ENCODE assay signal across 24 cellular contexts in genomic region chr19:4521170-4521887, GRCh38. TPM values are rescaled to one million over a fixed set of nuclear protein-coding genes. Genes with fewer than 3 reads are reported as not detected.
A peak's percentile ranks its signal among the peaks of the same experiment; 100 is the strongest.
DNase-seq lines count a peak whose midpoint lies in the region.
"Had no signal": no experiment of that assay in that cellular context is flagged by ENCODE, and none has a peak within 500 bp of the region (broad histone marks: within the 10 kb centered on the region; RNA-seq: fewer than 3 reads in every experiment).

No MANE protein-coding gene starts in this region.

- no peaks in the 10 kb centered on the region for H3K36me3 Mint-ChIP-seq in activated naive CD4-positive, alpha-beta T cell treated with anti-CD3 and anti-CD28 coated beads, Interleukin-2, amount 50 U/mL, for 24 hours
- no peaks in the 10 kb centered on the region for H3K36me3 Mint-ChIP-seq in activated naive CD4-positive, alpha-beta T cell treated with anti-CD3 and anti-CD28 coated beads for 36 hours (ENCODE audit: low read depth)
- H3K36me3 Mint-ChIP-seq: activated CD8-positive, alpha-beta memory T cell treated with anti-CD3 and anti-CD28 coated beads, Interleukin-2, amount 10 ng/mL, durations not matched to agents 7 days and 5 days had no signal

- no peak for DNase-seq in activated naive CD4-positive, alpha-beta T cell treated with anti-CD3 and anti-CD28 coated beads for 36 hours
- DNase-seq in RPMI7951 (ENCODE audit: low read depth), result peak; percentile 78
- DNase-seq in kidney tubule cell (ENCODE audit: low spot score), result peak; percentile 12
- DNase-seq in C1 segment of cervical spinal cord (lab: John Stamatoyannopoulos, UW), result no peak
- no peak for DNase-seq in activated CD4-positive, alpha-beta T cell treated with anti-CD3 and anti-CD28 coated beads, Interleukin-2, amount 50 U/mL, for 4 hours
- DNase-seq in stimulated activated naive CD4-positive, alpha-beta T cell (lab: John Stamatoyannopoulos, UW), result no peak
- DNase-seq: activated CD4-positive, alpha-beta T cell treated with anti-CD3 and anti-CD28 coated beads for 36 hours; activated CD8-positive, alpha-beta memory T cell treated with anti-CD3 and anti-CD28 coated beads, Interleukin-2, amount 10 ng/mL, durations not matched to agents 7 days and 5 days; activated naive CD8-positive, alpha-beta T cell treated with anti-CD3 and anti-CD28 coated beads, Interleukin-2, amount 50 U/mL, for 24 hours; brain microvascular endothelial cell; endodermal cell; NCI-H146; NCI-H2171; NCI-H69; SHP77 treated with DMSO at 0.1 percent for 48 hours; trophoblast cell had no signal

- H3K4me1 ChIP-seq in stomach smooth muscle (ENCODE audit: control insufficient read depth, insufficient read depth, low read length), result peaks cover 42% of the 10 kb centered on the region

- intact Hi-C loops in activated naive CD4-positive, alpha-beta T cell treated with anti-CD3 and anti-CD28 coated beads for 36 hours (cut with micrococcal nuclease), result no loop called here

- H3K27me3 ChIP-seq in stomach smooth muscle (ENCODE audit: control insufficient read depth in 1 of 2, insufficient read depth in 2 of 2, low read length in 2 of 2), result no peaks in the 10 kb centered on the region
- H3K27me3 ChIP-seq: brain microvascular endothelial cell, hepatocyte had no signal

- no peaks in the 10 kb centered on the region for H3K9me3 Mint-ChIP-seq in activated naive CD4-positive, alpha-beta T cell treated with anti-CD3 and anti-CD28 coated beads, Interleukin-2, amount 50 U/mL, for 24 hours
- no peaks in the 10 kb centered on the region for H3K9me3 Mint-ChIP-seq in activated naive CD4-positive, alpha-beta T cell treated with anti-CD3 and anti-CD28 coated beads for 36 hours
- H3K9me3 Mint-ChIP-seq: activated naive CD8-positive, alpha-beta T cell treated with anti-CD3 and anti-CD28 coated beads, Interleukin-2, amount 50 U/mL, for 24 hours; activated T-helper 2 cell treated with anti-CD3 and anti-CD28 coated beads, Interferon-gamma antibody, Interleukin-2, Interleukin-4, amounts not matched to agents 10 μg/mL and 5 μg/mL and 100 μg/mL, durations not matched to agents 14 hours and 24 hours and 36 hours; stimulated activated naive CD8-positive, alpha-beta T cell treated with anti-CD3 and anti-CD28 coated beads, Interleukin-15, Interleukin-2, amounts not matched to agents 100 ng/mL and 50 ng/mL, for 24 hours had no signal

- no peak overlapping the region for H3K4me3 ChIP-seq in stomach smooth muscle (ENCODE audit: low read length in 2 of 2)
- H3K4me3 ChIP-seq: coronary artery, hepatocyte had no signal

- peak overlapping the region; percentile 67 for H3K27ac Mint-ChIP-seq in activated naive CD4-positive, alpha-beta T cell treated with anti-CD3 and anti-CD28 coated beads, Interleukin-2, amount 50 U/mL, for 24 hours
- H3K27ac Mint-ChIP-seq in activated naive CD4-positive, alpha-beta T cell treated with anti-CD3 and anti-CD28 coated beads for 36 hours, result no peak overlapping the region
- H3K27ac Mint-ChIP-seq: activated CD4-positive, alpha-beta T cell treated with anti-CD3 and anti-CD28 coated beads for 36 hours; activated CD8-positive, alpha-beta memory T cell treated with anti-CD3 and anti-CD28 coated beads, Interleukin-2, amount 10 ng/mL, durations not matched to agents 7 days and 5 days; activated naive CD8-positive, alpha-beta T cell treated with anti-CD3 and anti-CD28 coated beads, Interleukin-2, amount 50 U/mL, for 24 hours; activated T-helper 2 cell treated with anti-CD3 and anti-CD28 coated beads, Interferon-gamma antibody, Interleukin-2, Interleukin-4, amounts not matched to agents 10 μg/mL and 5 μg/mL and 100 μg/mL, durations not matched to agents 14 hours and 24 hours and 36 hours; endodermal cell; stimulated activated naive CD8-positive, alpha-beta T cell treated with anti-CD3 and anti-CD28 coated beads, Interleukin-15, Interleukin-2, amounts not matched to agents 100 ng/mL and 50 ng/mL, for 24 hours had no signal

- CTCF ChIA-PET in activated naive CD4-positive, alpha-beta T cell treated with anti-CD3 and anti-CD28 coated beads for 36 hours (lab: Charles Lee), result interaction anchor here (0.6 kb wide), 3 partner anchors 10 to 72 kb away, joined by 3 to 6 read pairs (median 3); no protein-coding TSS in a partner anchor

- H3K36me3 ChIP-seq in stomach smooth muscle (ENCODE audit: control insufficient read depth in 2 of 2, insufficient read depth in 2 of 2, low read length in 2 of 2), result no peaks in the 10 kb centered on the region
- H3K36me3 ChIP-seq: brain microvascular endothelial cell had no signal

- H3K9ac ChIP-seq in stomach smooth muscle (ENCODE audit: low read length in 2 of 2), result no peak overlapping the region

- H3K4me1 Mint-ChIP-seq in activated naive CD4-positive, alpha-beta T cell treated with anti-CD3 and anti-CD28 coated beads, Interleukin-2, amount 50 U/mL, for 24 hours, result no peaks in the 10 kb centered on the region
- no peaks in the 10 kb centered on the region for H3K4me1 Mint-ChIP-seq in activated naive CD4-positive, alpha-beta T cell treated with anti-CD3 and anti-CD28 coated beads for 36 hours (ENCODE audit: low read depth)
- H3K4me1 Mint-ChIP-seq: activated CD4-positive, alpha-beta T cell treated with anti-CD3 and anti-CD28 coated beads for 36 hours; activated CD8-positive, alpha-beta memory T cell treated with anti-CD3 and anti-CD28 coated beads, Interleukin-2, amount 10 ng/mL, durations not matched to agents 7 days and 5 days; activated naive CD8-positive, alpha-beta T cell treated with anti-CD3 and anti-CD28 coated beads, Interleukin-2, amount 50 U/mL, for 24 hours; endodermal cell had no signal

- peaks cover 4% of the 10 kb centered on the region for H3K27me3 Mint-ChIP-seq in activated naive CD4-positive, alpha-beta T cell treated with anti-CD3 and anti-CD28 coated beads, Interleukin-2, amount 50 U/mL, for 24 hours
- peaks cover 5% of the 10 kb centered on the region for H3K27me3 Mint-ChIP-seq in activated naive CD4-positive, alpha-beta T cell treated with anti-CD3 and anti-CD28 coated beads for 36 hours (ENCODE audit: low read depth)
- H3K27me3 Mint-ChIP-seq: activated CD4-positive, alpha-beta T cell treated with anti-CD3 and anti-CD28 coated beads for 36 hours; activated CD8-positive, alpha-beta memory T cell treated with anti-CD3 and anti-CD28 coated beads, Interleukin-2, amount 10 ng/mL, durations not matched to agents 7 days and 5 days had no signal

- H3K9me3 ChIP-seq in stomach smooth muscle (ENCODE audit: control insufficient read depth in 2 of 2, low read length in 2 of 2), result no peaks in the 10 kb centered on the region

- H3K27ac ChIP-seq in stomach smooth muscle (ENCODE audit: low read length), result peak overlapping the region; percentile 64
- H3K27ac ChIP-seq: 22Rv1, brain microvascular endothelial cell, coronary artery, hepatocyte had no signal

- no peak overlapping the region for H3K4me3 Mint-ChIP-seq in activated naive CD4-positive, alpha-beta T cell treated with anti-CD3 and anti-CD28 coated beads, Interleukin-2, amount 50 U/mL, for 24 hours
- no peak overlapping the region for H3K4me3 Mint-ChIP-seq in activated naive CD4-positive, alpha-beta T cell treated with anti-CD3 and anti-CD28 coated beads for 36 hours
- H3K4me3 Mint-ChIP-seq: activated CD4-positive, alpha-beta T cell treated with anti-CD3 and anti-CD28 coated beads for 36 hours; activated CD8-positive, alpha-beta memory T cell treated with anti-CD3 and anti-CD28 coated beads, Interleukin-2, amount 10 ng/mL, durations not matched to agents 7 days and 5 days; activated naive CD8-positive, alpha-beta T cell treated with anti-CD3 and anti-CD28 coated beads, Interleukin-2, amount 50 U/mL, for 24 hours; endodermal cell; stimulated activated naive CD8-positive, alpha-beta T cell treated with anti-CD3 and anti-CD28 coated beads, Interleukin-15, Interleukin-2, amounts not matched to agents 100 ng/mL and 50 ng/mL, for 24 hours had no signal

RNA-seq across cellular contexts. Expression of gene PLIN4, which starts 3.0 kb away (rescaled TPM):
- not detected for total RNA-seq in activated naive CD4-positive, alpha-beta T cell treated with anti-CD3 and anti-CD28 coated beads for 36 hours
- not detected in 2 replicates for total RNA-seq in RPMI7951 (2014; rRNA removed; shearing (Covaris generic))
- total RNA-seq: activated CD4-positive, alpha-beta T cell treated with anti-CD3 and anti-CD28 coated beads for 36 hours; activated CD8-positive, alpha-beta memory T cell treated with anti-CD3 and anti-CD28 coated beads, Interleukin-2, amount 10 ng/mL, durations not matched to agents 7 days and 5 days; osteocyte had no signal

RNA-seq across cellular contexts. Expression of gene PLIN5, which starts 13.7 kb away (rescaled TPM):
- total RNA-seq in activated naive CD4-positive, alpha-beta T cell treated with anti-CD3 and anti-CD28 coated beads for 36 hours, result under 1 TPM; 0.07 to 0.25 TPM
- total RNA-seq in RPMI7951 (2014; rRNA removed; shearing (Covaris generic)), result not detected in 2 replicates
- total RNA-seq: activated CD4-positive, alpha-beta T cell treated with anti-CD3 and anti-CD28 coated beads for 36 hours; activated CD8-positive, alpha-beta memory T cell treated with anti-CD3 and anti-CD28 coated beads, Interleukin-2, amount 10 ng/mL, durations not matched to agents 7 days and 5 days; osteocyte had no signal

RNA-seq across cellular contexts. Expression of gene LRG1, which starts 18.5 kb away (rescaled TPM):
- 1 to 10 TPM; 1.3 to 1.5 TPM for total RNA-seq in activated naive CD4-positive, alpha-beta T cell treated with anti-CD3 and anti-CD28 coated beads for 36 hours
- not detected in 2 replicates for total RNA-seq in RPMI7951 (2014; rRNA removed; shearing (Covaris generic))
- total RNA-seq: osteocyte had no signal

RNA-seq across cellular contexts. Expression of gene SEMA6B, which starts 38.2 kb away (rescaled TPM):
- total RNA-seq in activated naive CD4-positive, alpha-beta T cell treated with anti-CD3 and anti-CD28 coated beads for 36 hours, result under 1 TPM in 1 of 2 experiments, not detected in 1; 0.17 TPM
- total RNA-seq in RPMI7951 (2014; rRNA removed; shearing (Covaris generic)), result 1.1 TPM in 2 replicates
- total RNA-seq: activated CD4-positive, alpha-beta T cell treated with anti-CD3 and anti-CD28 coated beads for 36 hours; activated CD8-positive, alpha-beta memory T cell treated with anti-CD3 and anti-CD28 coated beads, Interleukin-2, amount 10 ng/mL, durations not matched to agents 7 days and 5 days; activated T-helper 2 cell treated with anti-CD3 and anti-CD28 coated beads, Interferon-gamma antibody, Interleukin-2, Interleukin-4, amounts not matched to agents 10 μg/mL and 5 μg/mL and 100 μg/mL, durations not matched to agents 14 hours and 24 hours and 36 hours had no signal

RNA-seq across cellular contexts. Expression of gene HDGFL2, which starts 49.2 kb away (rescaled TPM):
- total RNA-seq in activated naive CD4-positive, alpha-beta T cell treated with anti-CD3 and anti-CD28 coated beads for 36 hours, result 10 to 100 TPM; 43.0 to 43.5 TPM
- total RNA-seq in RPMI7951 (2014; rRNA removed; shearing (Covaris generic)), result 41.9 and 60.5 TPM in 2 replicates

Comparison
In these comparisons a context has a peak if more than half of its experiments do, and no peak if none do; other contexts are left out.
1. DNase-seq: peak in RPMI7951 (single experiment) and kidney tubule cell (single experiment); none in activated naive CD4-positive, alpha-beta T cell treated with anti-CD3 and anti-CD28 coated beads for 36 hours (single experiment), C1 segment of cervical spinal cord (0 of 14), activated CD4-positive, alpha-beta T cell treated with anti-CD3 and anti-CD28 coated beads, Interleukin-2, amount 50 U/mL, for 4 hours (0 of 2) and stimulated activated naive CD4-positive, alpha-beta T cell (0 of 6).